Comparison of ENCODE assay signal across 8 cellular contexts in genomic region chr1:33349081-33349759, GRCh38. TPM values are rescaled to one million over a fixed set of nuclear protein-coding genes. Genes with fewer than 3 reads are reported as not detected.
A peak's percentile ranks its signal among the peaks of the same experiment; 100 is the strongest.
DNase-seq lines count a peak whose midpoint lies in the region; ATAC-seq and TF ChIP-seq lines count a peak whose summit lies in the region.

No MANE protein-coding gene starts in this region.

- POLR2A ChIA-PET in PC-3 (lab: Charles Lee; ENCODE audit: unreplicated experiment) = interaction anchor here (0.5 to 0.6 kb wide), 2 partner anchors 13 to 1824 kb away, joined by 3 to 4 read pairs; no protein-coding TSS in a partner anchor

- peak overlapping the region; percentile 94 for H3K27ac ChIP-seq in PC-3 (ENCODE audit: low read length)
- H3K27ac ChIP-seq in prostate gland = peak overlapping the region; percentile 95 to 97

- BruUV-seq in PC-3 (replicated peaks; lab: Mats Ljungman, UMichigan) = no TSS peak

- H3K27ac Mint-ChIP-seq in glutamatergic neuron (ENCODE audit: unreplicated experiment) = peak overlapping the region; percentile 98

- DNase-seq in NCI-H82 (lab: John Stamatoyannopoulos, UW) (peak; percentile 56), NCI-H82 treated with DMSO at 0.1 percent for 48 hours (lab: John Stamatoyannopoulos, UW; ENCODE audit: unreplicated experiment) (no peak), PC-3 (peak; percentile 28), activated gamma-delta T cell treated with Interleukin-2 at 50 U/mL for 16 hours (peak; percentile 43), glutamatergic neuron (peak; percentile 58), prostate gland (ENCODE audit: low spot score) (peak; percentile 38), ecto neural progenitor cell (ENCODE audit: low spot score) (no peak)

- TF ChIP-seq CTCF in PC-3 (conservative IDR thresholded peaks at IDR 0.05; ENCODE audit: low read depth, low read length) = no peak
- no peak for TF ChIP-seq CTCF in glutamatergic neuron (IDR thresholded peaks at IDR 0.05; ENCODE audit: partially characterized antibody, unreplicated experiment)
- no peak for TF ChIP-seq CTCF in prostate gland (IDR thresholded peaks at IDR 0.05)

- peaks cover 75% of the 10 kb centered on the region for H3K79me2 ChIP-seq in PC-3 (ENCODE audit: low read length)

- H3K9me3 Mint-ChIP-seq in glutamatergic neuron (ENCODE audit: unreplicated experiment) = peaks cover 36% of the 10 kb centered on the region

- H3K4me1 ChIP-seq in PC-3 (ENCODE audit: insufficient read depth, low read length) (peaks cover 57% of the 10 kb centered on the region), prostate gland (replicated peaks) (peaks cover 9% of the 10 kb centered on the region)

- H3K36me3 ChIP-seq in PC-3 (ENCODE audit: low read depth, low read length) (peaks cover 37% of the 10 kb centered on the region), prostate gland (no peaks in the 10 kb centered on the region)

- H3K36me3 Mint-ChIP-seq in glutamatergic neuron (ENCODE audit: unreplicated experiment) = peaks cover 20% of the 10 kb centered on the region

- 0% methylated on average over 33 of the region's 78 CpGs for WGBS in prostate gland

- H3K4me1 Mint-ChIP-seq in glutamatergic neuron (ENCODE audit: low read depth, unreplicated experiment) = peaks cover 41% of the 10 kb centered on the region

- peak; percentile 26 for ATAC-seq in HG02884 (IDR thresholded peaks at IDR 0.05; ENCODE audit: unreplicated experiment)
- peak; percentile 10 for ATAC-seq in PC-3

- no peaks in the 10 kb centered on the region for H3K9me2 ChIP-seq in PC-3 (replicated peaks; ENCODE audit: low read length)

- peak overlapping the region; percentile 98 for H3K4me3 Mint-ChIP-seq in glutamatergic neuron (ENCODE audit: unreplicated experiment)

- intact Hi-C loops in PC-3 (cut with micrococcal nuclease) = no loop called here
- intact Hi-C loops in prostate gland (cut with DNase I) = no loop called here

- no peak overlapping the region for H2AFZ ChIP-seq in PC-3 (ENCODE audit: low read length)

- H3K27me3 ChIP-seq in PC-3 (ENCODE audit: low read length) (no peaks in the 10 kb centered on the region), prostate gland (replicated peaks; ENCODE audit: insufficient read depth) (no peaks in the 10 kb centered on the region)

- H3K4me3 ChIP-seq in PC-3 (ENCODE audit: low read length) (peak overlapping the region; percentile 97), prostate gland (peak overlapping the region; percentile 91 to 96)

- peak; percentile 28 for TF ChIP-seq POLR2A in prostate gland (IDR thresholded peaks at IDR 0.05)

- peaks cover 34% of the 10 kb centered on the region for H4K20me1 ChIP-seq in PC-3 (ENCODE audit: low read length)

- H3K27me3 Mint-ChIP-seq in glutamatergic neuron (ENCODE audit: unreplicated experiment) = peaks cover 26% of the 10 kb centered on the region

- H3K4me2 ChIP-seq in PC-3 (ENCODE audit: low read length) = peak overlapping the region; percentile 90

- H3K9me3 ChIP-seq in PC-3 (ENCODE audit: low read length) (no peaks in the 10 kb centered on the region), prostate gland (no peaks in the 10 kb centered on the region)

- H3F3A ChIP-seq in PC-3 (ENCODE audit: low read length, unreplicated experiment) = peaks cover 4% of the 10 kb centered on the region

- CTCF ChIA-PET in PC-3 (lab: Charles Lee) = interaction anchor here (0.6 kb wide), 2 partner anchors 34 to 107 kb away, joined by 3 to 6 read pairs; no protein-coding TSS in a partner anchor

- H3K9ac ChIP-seq in PC-3 (ENCODE audit: low read length) = peak overlapping the region; percentile 90

RNA-seq across cellular contexts. Expression of gene A3GALT2, which starts 28.3 kb away (rescaled TPM):
- 0.58 TPM in 1 of 2 replicates, not detected in the other for total RNA-seq in PC-3 (2014; rRNA removed)
- total RNA-seq in glutamatergic neuron (ENCODE audit: unreplicated experiment) = 0.71 TPM
- total RNA-seq in prostate gland = under 1 TPM in 1 of 2 donors, not detected in 1; 0.46 TPM

Comparison
In these comparisons a context has a peak if more than half of its experiments do, and no peak if none do; other contexts are left out.
1. DNase-seq: peak in NCI-H82 (single experiment), PC-3 (single experiment), activated gamma-delta T cell treated with Interleukin-2 at 50 U/mL for 16 hours (single experiment), glutamatergic neuron (single experiment) and prostate gland (single experiment); none in NCI-H82 treated with DMSO at 0.1 percent for 48 hours (single experiment) and ecto neural progenitor cell (single experiment).